1 cellular context compared by ENCODE assay signal in the genomic region with DNA sequence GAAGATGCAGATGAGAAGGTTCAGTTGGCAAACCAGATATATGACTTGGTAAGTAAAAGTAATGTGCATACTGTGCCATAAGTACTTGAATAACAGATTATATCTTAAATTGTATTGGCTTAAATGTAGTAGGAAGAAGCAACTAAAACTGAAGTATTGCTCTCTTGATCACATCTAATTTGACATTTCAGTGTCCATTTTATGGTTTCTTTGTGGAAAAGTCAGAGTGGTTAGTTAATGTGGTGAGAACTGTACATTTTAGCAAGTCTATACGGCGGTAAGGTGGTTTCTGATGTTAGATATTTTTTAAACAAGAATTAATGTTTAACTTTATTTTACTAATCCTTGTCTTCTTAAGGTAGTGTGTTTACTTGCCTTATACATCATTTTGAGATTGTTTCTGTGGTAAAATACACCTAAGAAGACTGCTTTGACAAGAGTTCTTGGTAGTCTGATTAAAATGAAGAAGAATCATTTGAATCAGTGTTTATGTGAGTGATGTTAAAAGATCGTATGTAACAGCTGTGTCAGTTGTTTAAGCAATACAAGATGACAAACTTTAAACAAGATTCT.
TF ChIP-seq lines count a peak whose summit lies in the region.

No MANE protein-coding gene starts in this region.

TF ChIP-seq in GM12878, 131 proteins besides CTCF, POLR2A, EP300 and RAD21:
- TF ChIP-seq, protein P1, sequence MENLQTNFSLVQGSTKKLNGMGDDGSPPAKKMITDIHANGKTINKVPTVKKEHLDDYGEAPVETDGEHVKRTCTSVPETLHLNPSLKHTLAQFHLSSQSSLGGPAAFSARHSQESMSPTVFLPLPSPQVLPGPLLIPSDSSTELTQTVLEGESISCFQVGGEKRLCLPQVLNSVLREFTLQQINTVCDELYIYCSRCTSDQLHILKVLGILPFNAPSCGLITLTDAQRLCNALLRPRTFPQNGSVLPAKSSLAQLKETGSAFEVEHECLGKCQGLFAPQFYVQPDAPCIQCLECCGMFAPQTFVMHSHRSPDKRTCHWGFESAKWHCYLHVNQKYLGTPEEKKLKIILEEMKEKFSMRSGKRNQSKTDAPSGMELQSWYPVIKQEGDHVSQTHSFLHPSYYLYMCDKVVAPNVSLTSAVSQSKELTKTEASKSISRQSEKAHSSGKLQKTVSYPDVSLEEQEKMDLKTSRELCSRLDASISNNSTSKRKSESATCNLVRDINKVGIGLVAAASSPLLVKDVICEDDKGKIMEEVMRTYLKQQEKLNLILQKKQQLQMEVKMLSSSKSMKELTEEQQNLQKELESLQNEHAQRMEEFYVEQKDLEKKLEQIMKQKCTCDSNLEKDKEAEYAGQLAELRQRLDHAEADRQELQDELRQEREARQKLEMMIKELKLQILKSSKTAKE (IDR thresholded peaks at IDR 0.05; ENCODE audit: low read depth, poor library complexity, severe bottlenecking) = peak; percentile 61
- 0 out of 2 replicates have a peak, but pooled peaks have one; percentile 17 for TF ChIP-seq MTA2 (IDR thresholded peaks at IDR 0.05; ENCODE audit: low read depth)
- TF ChIP-seq RFX5 (IDR thresholded peaks at IDR 0.05; ENCODE audit: low read depth, low read length) = no peak
- no peak for TF ChIP-seq SRF (IDR thresholded peaks at IDR 0.05; ENCODE audit: low read depth in 2 of 2, low read length in 2 of 2)
- TF ChIP-seq, protein P2, sequence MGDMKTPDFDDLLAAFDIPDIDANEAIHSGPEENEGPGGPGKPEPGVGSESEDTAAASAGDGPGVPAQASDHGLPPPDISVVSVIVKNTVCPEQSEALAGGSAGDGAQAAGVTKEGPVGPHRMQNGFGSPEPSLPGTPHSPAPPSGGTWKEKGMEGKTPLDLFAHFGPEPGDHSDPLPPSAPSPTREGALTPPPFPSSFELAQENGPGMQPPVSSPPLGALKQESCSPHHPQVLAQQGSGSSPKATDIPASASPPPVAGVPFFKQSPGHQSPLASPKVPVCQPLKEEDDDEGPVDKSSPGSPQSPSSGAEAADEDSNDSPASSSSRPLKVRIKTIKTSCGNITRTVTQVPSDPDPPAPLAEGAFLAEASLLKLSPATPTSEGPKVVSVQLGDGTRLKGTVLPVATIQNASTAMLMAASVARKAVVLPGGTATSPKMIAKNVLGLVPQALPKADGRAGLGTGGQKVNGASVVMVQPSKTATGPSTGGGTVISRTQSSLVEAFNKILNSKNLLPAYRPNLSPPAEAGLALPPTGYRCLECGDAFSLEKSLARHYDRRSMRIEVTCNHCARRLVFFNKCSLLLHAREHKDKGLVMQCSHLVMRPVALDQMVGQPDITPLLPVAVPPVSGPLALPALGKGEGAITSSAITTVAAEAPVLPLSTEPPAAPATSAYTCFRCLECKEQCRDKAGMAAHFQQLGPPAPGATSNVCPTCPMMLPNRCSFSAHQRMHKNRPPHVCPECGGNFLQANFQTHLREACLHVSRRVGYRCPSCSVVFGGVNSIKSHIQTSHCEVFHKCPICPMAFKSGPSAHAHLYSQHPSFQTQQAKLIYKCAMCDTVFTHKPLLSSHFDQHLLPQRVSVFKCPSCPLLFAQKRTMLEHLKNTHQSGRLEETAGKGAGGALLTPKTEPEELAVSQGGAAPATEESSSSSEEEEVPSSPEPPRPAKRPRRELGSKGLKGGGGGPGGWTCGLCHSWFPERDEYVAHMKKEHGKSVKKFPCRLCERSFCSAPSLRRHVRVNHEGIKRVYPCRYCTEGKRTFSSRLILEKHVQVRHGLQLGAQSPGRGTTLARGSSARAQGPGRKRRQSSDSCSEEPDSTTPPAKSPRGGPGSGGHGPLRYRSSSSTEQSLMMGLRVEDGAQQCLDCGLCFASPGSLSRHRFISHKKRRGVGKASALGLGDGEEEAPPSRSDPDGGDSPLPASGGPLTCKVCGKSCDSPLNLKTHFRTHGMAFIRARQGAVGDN (IDR thresholded peaks at IDR 0.05) = peak; percentile 74; the same call in 1 of the 2 replicates
- no peak for TF ChIP-seq HDGF (IDR thresholded peaks at IDR 0.05)
- no peak for TF ChIP-seq POLR2AphosphoS5 (IDR thresholded peaks at IDR 0.05; ENCODE audit: low read length)
- TF ChIP-seq, protein P3, sequence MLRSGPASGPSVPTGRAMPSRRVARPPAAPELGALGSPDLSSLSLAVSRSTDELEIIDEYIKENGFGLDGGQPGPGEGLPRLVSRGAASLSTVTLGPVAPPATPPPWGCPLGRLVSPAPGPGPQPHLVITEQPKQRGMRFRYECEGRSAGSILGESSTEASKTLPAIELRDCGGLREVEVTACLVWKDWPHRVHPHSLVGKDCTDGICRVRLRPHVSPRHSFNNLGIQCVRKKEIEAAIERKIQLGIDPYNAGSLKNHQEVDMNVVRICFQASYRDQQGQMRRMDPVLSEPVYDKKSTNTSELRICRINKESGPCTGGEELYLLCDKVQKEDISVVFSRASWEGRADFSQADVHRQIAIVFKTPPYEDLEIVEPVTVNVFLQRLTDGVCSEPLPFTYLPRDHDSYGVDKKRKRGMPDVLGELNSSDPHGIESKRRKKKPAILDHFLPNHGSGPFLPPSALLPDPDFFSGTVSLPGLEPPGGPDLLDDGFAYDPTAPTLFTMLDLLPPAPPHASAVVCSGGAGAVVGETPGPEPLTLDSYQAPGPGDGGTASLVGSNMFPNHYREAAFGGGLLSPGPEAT (IDR thresholded peaks at IDR 0.05; ENCODE audit: low read depth) = peak; percentile 46; the same call in 1 of the 2 replicates
- TF ChIP-seq, protein P4, sequence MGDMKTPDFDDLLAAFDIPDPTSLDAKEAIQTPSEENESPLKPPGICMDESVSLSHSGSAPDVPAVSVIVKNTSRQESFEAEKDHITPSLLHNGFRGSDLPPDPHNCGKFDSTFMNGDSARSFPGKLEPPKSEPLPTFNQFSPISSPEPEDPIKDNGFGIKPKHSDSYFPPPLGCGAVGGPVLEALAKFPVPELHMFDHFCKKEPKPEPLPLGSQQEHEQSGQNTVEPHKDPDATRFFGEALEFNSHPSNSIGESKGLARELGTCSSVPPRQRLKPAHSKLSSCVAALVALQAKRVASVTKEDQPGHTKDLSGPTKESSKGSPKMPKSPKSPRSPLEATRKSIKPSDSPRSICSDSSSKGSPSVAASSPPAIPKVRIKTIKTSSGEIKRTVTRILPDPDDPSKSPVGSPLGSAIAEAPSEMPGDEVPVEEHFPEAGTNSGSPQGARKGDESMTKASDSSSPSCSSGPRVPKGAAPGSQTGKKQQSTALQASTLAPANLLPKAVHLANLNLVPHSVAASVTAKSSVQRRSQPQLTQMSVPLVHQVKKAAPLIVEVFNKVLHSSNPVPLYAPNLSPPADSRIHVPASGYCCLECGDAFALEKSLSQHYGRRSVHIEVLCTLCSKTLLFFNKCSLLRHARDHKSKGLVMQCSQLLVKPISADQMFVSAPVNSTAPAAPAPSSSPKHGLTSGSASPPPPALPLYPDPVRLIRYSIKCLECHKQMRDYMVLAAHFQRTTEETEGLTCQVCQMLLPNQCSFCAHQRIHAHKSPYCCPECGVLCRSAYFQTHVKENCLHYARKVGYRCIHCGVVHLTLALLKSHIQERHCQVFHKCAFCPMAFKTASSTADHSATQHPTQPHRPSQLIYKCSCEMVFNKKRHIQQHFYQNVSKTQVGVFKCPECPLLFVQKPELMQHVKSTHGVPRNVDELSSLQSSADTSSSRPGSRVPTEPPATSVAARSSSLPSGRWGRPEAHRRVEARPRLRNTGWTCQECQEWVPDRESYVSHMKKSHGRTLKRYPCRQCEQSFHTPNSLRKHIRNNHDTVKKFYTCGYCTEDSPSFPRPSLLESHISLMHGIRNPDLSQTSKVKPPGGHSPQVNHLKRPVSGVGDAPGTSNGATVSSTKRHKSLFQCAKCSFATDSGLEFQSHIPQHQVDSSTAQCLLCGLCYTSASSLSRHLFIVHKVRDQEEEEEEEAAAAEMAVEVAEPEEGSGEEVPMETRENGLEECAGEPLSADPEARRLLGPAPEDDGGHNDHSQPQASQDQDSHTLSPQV (IDR thresholded peaks at IDR 0.05) = peak; percentile 65; the same call in 1 of the 2 replicates
